Comparison of ENCODE assay signal across 1 cellular context in genomic region chr16:1791943-1792812, GRCh38.
TF ChIP-seq lines count a peak whose summit lies in the region.

No MANE protein-coding gene starts in this region.

TF ChIP-seq in H1, 55 proteins besides CTCF, POLR2A, EP300 and RAD21:
- TF ChIP-seq KDM1A (IDR thresholded peaks at IDR 0.05; ENCODE audit: borderline replicate concordance, low read length) (no peak), TAF7 (optimal IDR thresholded peaks at IDR 0.05; ENCODE audit: borderline replicate concordance, low read depth, low read length) (no peak), CBX5 (IDR thresholded peaks at IDR 0.05; ENCODE audit: low read depth, low read length) (no peak)
TF ChIP-seq in H1: peak in this region for 0.
